In genomic region chr2:42917374-42918017, GRCh38 we compare ENCODE assay signal across 9 cellular contexts.
DNase-seq lines count a peak whose midpoint lies in the region; ATAC-seq and TF ChIP-seq lines count a peak whose summit lies in the region.
"Had no signal": no experiment of that assay in that cellular context is flagged by ENCODE, and none has a peak within 500 bp of the region (broad histone marks: within the 10 kb centered on the region; RNA-seq: fewer than 3 reads in every experiment).

No MANE protein-coding gene starts in this region.

- ATAC-seq in HG02610 (IDR thresholded peaks at IDR 0.05; ENCODE audit: unreplicated experiment): peak; percentile 71
- no peak for ATAC-seq in GM21576 (IDR thresholded peaks at IDR 0.05; ENCODE audit: unreplicated experiment)
- no peak for ATAC-seq in effector memory CD8-positive, alpha-beta T cell (replicated peaks)
- ATAC-seq: HCT116 had no signal

- H3K9me3 ChIP-seq in duodenal mucosa (ENCODE audit: control insufficient read depth in 1 of 2, low read length in 2 of 2): no peaks in the 10 kb centered on the region

- DNase-seq in AG04449 (ENCODE audit: low read depth, low spot score) (peak; percentile 65), lung microvascular endothelial cell (ENCODE audit: low read depth in 2 of 2) (peak; percentile 94 to 95), NCI-H82 (lab: John Stamatoyannopoulos, UW) (no peak)
- no peak for DNase-seq in stimulated activated CD8-positive, alpha-beta memory T cell treated with anti-CD3 and anti-CD28 coated beads, Interleukin-4, amount 100 ng/mL, for 48 hours
- no peak for DNase-seq in effector memory CD8-positive, alpha-beta T cell

- POLR2A ChIA-PET in AG04449 (lab: Yijun Ruan, JAX): interaction anchor here (0.9 kb wide), 1 partner anchor 12 kb away, joined by 4 read pairs; no protein-coding TSS in a partner anchor

- H3K4me1 ChIP-seq in duodenal mucosa (ENCODE audit: control insufficient read depth in 1 of 2, insufficient read depth in 2 of 2, low read length in 2 of 2): peaks cover 29 to 51% of the 10 kb centered on the region in 2 donors

- H3K4me3 ChIP-seq in AG04449 (ENCODE audit: low read depth, low read length) (no peak overlapping the region; the same call in 1 of the 2 replicates), duodenal mucosa (ENCODE audit: low read depth in 1 of 2, low read length in 2 of 2) (peak overlapping the region; percentile 16 to 36)

- H3K4me1 Mint-ChIP-seq in effector memory CD8-positive, alpha-beta T cell (ENCODE audit: low read depth in 2 of 2): peaks cover 5 to 10% of the 10 kb centered on the region in 2 donors

- no peak for TF ChIP-seq CTCF in AG04449 (IDR thresholded peaks at IDR 0.05; ENCODE audit: insufficient read depth, low read length, missing control alignments)

- no peaks in the 10 kb centered on the region for H3K9me3 Mint-ChIP-seq in effector memory CD8-positive, alpha-beta T cell

- no peaks in the 10 kb centered on the region for H3K36me3 ChIP-seq in duodenal mucosa (ENCODE audit: control insufficient read depth in 1 of 2, insufficient read depth in 2 of 2, low read length in 2 of 2)

- H3K27me3 ChIP-seq in duodenal mucosa (ENCODE audit: control insufficient read depth in 1 of 2, insufficient read depth in 2 of 2, low read length in 2 of 2): no peaks in the 10 kb centered on the region

- H3K27me3 Mint-ChIP-seq in effector memory CD8-positive, alpha-beta T cell: peaks cover 30 to 41% of the 10 kb centered on the region in 2 donors

- no peak overlapping the region for H3K27ac Mint-ChIP-seq in effector memory CD8-positive, alpha-beta T cell

- no peak overlapping the region for H3K27ac ChIP-seq in duodenal mucosa (ENCODE audit: low read depth, low read length)

- CTCF ChIA-PET in AG04449 (lab: Yijun Ruan, JAX): interaction anchor here (1.0 to 3.3 kb wide), 6 partner anchors 10 to 59 kb away, joined by 3 to 9 read pairs (median 4); no protein-coding TSS in a partner anchor

- no peaks in the 10 kb centered on the region for H3K36me3 Mint-ChIP-seq in effector memory CD8-positive, alpha-beta T cell (ENCODE audit: insufficient read depth)

- H3K4me3 Mint-ChIP-seq in effector memory CD8-positive, alpha-beta T cell: no peak overlapping the region

- no peak overlapping the region for H3K9ac ChIP-seq in duodenal mucosa (ENCODE audit: low read depth in 1 of 2, low read length in 2 of 2)

Comparison
In these comparisons a context has a peak if more than half of its experiments do, and no peak if none do; other contexts are left out.
1. DNase-seq: peak in AG04449 (single experiment) and lung microvascular endothelial cell (2 of 2); none in stimulated activated CD8-positive, alpha-beta memory T cell treated with anti-CD3 and anti-CD28 coated beads, Interleukin-4, amount 100 ng/mL, for 48 hours (single experiment), NCI-H82 (single experiment) and effector memory CD8-positive, alpha-beta T cell (0 of 3).